In genomic region chr2:127411609-127412370, GRCh38 we compare ENCODE assay signal across 9 cellular contexts. TPM values are rescaled to one million over a fixed set of nuclear protein-coding genes. Genes with fewer than 3 reads are reported as not detected.
DNase-seq lines count a peak whose midpoint lies in the region; ATAC-seq and TF ChIP-seq lines count a peak whose summit lies in the region.
"Had no signal": no experiment of that assay in that cellular context is flagged by ENCODE, and none has a peak within 500 bp of the region (broad histone marks: within the 10 kb centered on the region; RNA-seq: fewer than 3 reads in every experiment).

No MANE protein-coding gene starts in this region.

- no peak overlapping the region for H3K9ac ChIP-seq in subcutaneous abdominal adipose tissue (ENCODE audit: low read length in 5 of 5)

- peaks cover 0 to 12% (median 0%) of the 10 kb centered on the region in 45 donors for H3K27me3 ChIP-seq in dorsolateral prefrontal cortex
- peaks cover 0 to 4% (median 0%) of the 10 kb centered on the region in 5 donors for H3K27me3 ChIP-seq in subcutaneous abdominal adipose tissue (ENCODE audit: control insufficient read depth in 5 of 5, insufficient read depth in 4 of 5, low read length in 5 of 5)

- peaks cover 3 to 49% (median 43%) of the 10 kb centered on the region in 5 donors for H3K4me1 ChIP-seq in subcutaneous abdominal adipose tissue (ENCODE audit: control insufficient read depth in 5 of 5, insufficient read depth in 5 of 5, low read length in 5 of 5)

- DNase-seq in NCI-H2196 (lab: John Stamatoyannopoulos, UW; ENCODE audit: unreplicated experiment) (peak; percentile 42), NCI-H2196 treated with DMSO at 0.1 percent for 48 hours (lab: John Stamatoyannopoulos, UW; ENCODE audit: unreplicated experiment) (no peak), NOMO-1 treated with dmso at 0.1 percent for 144 hours (lab: John Stamatoyannopoulos, UW; ENCODE audit: unreplicated experiment) (peak; percentile 92), dorsolateral prefrontal cortex (peak in 1 of 10 donors; percentile 25), HPDE6-E6E7 (ENCODE audit: extremely low spot score) (no peak)
- no peak for DNase-seq in stimulated activated CD4-positive, alpha-beta T cell treated with anti-CD3 and anti-CD28 coated beads, Interleukin-1b, Interleukin-23, amount 100 ng/mL, for 48 hours

- H3K27ac ChIP-seq in dorsolateral prefrontal cortex (peak overlapping the region in 50 of 59 donors; percentile 4 to 96 (median 62)), subcutaneous abdominal adipose tissue (ENCODE audit: low read depth, low read length) (peak overlapping the region; percentile 56)

- intact Hi-C loops in dorsolateral prefrontal cortex (cut with DNase I) = no loop called here

- H3K36me3 ChIP-seq in subcutaneous abdominal adipose tissue (ENCODE audit: control insufficient read depth in 5 of 5, insufficient read depth in 5 of 5, low read length in 5 of 5) = no peaks in the 10 kb centered on the region

- peak overlapping the region in 4 of 59 donors; percentile 2 to 24 (median 7) for H3K4me3 ChIP-seq in dorsolateral prefrontal cortex
- H3K4me3 ChIP-seq in subcutaneous abdominal adipose tissue (ENCODE audit: low read depth in 1 of 5, low read length in 5 of 5) = no peak overlapping the region

- no peak for ATAC-seq in GM21423 (IDR thresholded peaks at IDR 0.05; ENCODE audit: unreplicated experiment)

- no peaks in the 10 kb centered on the region for H3K9me3 ChIP-seq in subcutaneous abdominal adipose tissue (ENCODE audit: control insufficient read depth in 5 of 5, low read length in 5 of 5)

- no peak for TF ChIP-seq CTCF in dorsolateral prefrontal cortex (IDR thresholded peaks at IDR 0.05 in 54 of 56, conservative IDR thresholded peaks at IDR 0.05 in 2 of 56; ENCODE audit: low read depth in 1 of 56, partially characterized antibody in 56 of 56)

RNA-seq across cellular contexts. Expression of gene PROC, which starts 6.4 kb away (rescaled TPM):
- 1 to 10 TPM in 36 of 120 experiments, under 1 TPM in 37, not detected in 47; 0.22 to 3.4 (median 0.99) TPM for total RNA-seq in dorsolateral prefrontal cortex
- total RNA-seq: HT1080 had no signal

RNA-seq across cellular contexts. Expression of gene MAP3K2, which starts 24.0 kb away (rescaled TPM):
- 10 to 100 TPM; 36.0 to 66.7 (median 51.9) TPM for total RNA-seq in dorsolateral prefrontal cortex

Comparison
In these comparisons a context has a peak if more than half of its experiments do, and no peak if none do; other contexts are left out.
1. DNase-seq: peak in NCI-H2196 (single experiment) and NOMO-1 treated with dmso at 0.1 percent for 144 hours (single experiment); none in NCI-H2196 treated with DMSO at 0.1 percent for 48 hours (single experiment), HPDE6-E6E7 (single experiment) and stimulated activated CD4-positive, alpha-beta T cell treated with anti-CD3 and anti-CD28 coated beads, Interleukin-1b, Interleukin-23, amount 100 ng/mL, for 48 hours (single experiment).